In the genomic region with DNA sequence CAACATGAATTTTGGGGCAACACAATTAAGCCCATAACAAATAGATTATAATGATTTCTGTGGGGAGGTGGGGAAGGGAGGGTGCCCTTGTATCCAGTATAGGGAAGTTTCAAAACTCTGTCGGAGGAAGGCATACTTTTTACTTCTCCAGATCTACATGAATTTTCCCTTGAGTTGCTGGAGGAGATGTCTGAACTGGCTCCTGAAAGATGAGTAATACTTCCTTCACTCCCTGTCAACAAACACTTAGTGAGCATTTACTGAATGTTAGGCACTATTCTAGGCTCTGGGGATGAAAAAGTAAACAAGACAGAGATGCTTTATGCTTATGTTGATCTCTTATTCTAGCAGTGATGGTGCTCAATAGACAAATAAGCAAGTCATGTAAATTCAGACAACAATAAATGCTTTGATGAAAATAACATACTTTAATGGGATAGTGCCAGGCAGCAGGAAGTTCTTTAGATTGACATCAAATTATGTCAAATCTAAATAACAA, we compare ENCODE assay signal across 26 cellular contexts.
DNase-seq lines count a peak whose midpoint lies in the region; ATAC-seq, FAIRE-seq and TF ChIP-seq lines count a peak whose summit lies in the region.
"Had no signal": no experiment of that assay in that cellular context is flagged by ENCODE, and none has a peak within 500 bp of the region (broad histone marks: within the 10 kb centered on the region; RNA-seq: fewer than 3 reads in every experiment).

No MANE protein-coding gene starts in this region.

- dilution Hi-C loops in endothelial cell of umbilical vein (cut with MboI; ENCODE audit: extremely low pct_ligation_motif_present, low sequenced_read_pairs): no loop called here

- no CpG with 5 or more reads among the region's 1 CpG for WGBS in mesodermal cell (ENCODE audit: insufficient coverage in 2 of 2), 2 experiments

- POLR2A ChIA-PET in PC-3 (lab: Charles Lee; ENCODE audit: unreplicated experiment) (no interaction called here), endothelial cell of umbilical vein (lab: Charles Lee) (no interaction called here)

- H3K4me3 ChIP-seq in PC-3 (ENCODE audit: low read length) (no peak overlapping the region), endothelial cell of umbilical vein (replicated peaks in 1 of 3; ENCODE audit: insufficient read depth in 1 of 3, low read depth in 1 of 3, low read length in 3 of 3) (no peak overlapping the region), mesodermal cell (ENCODE audit: extremely low read depth, insufficient read depth, low read length, poor library complexity, severe bottlenecking) (no peak overlapping the region)

- H3K4me1 ChIP-seq in PC-3 (ENCODE audit: insufficient read depth, low read length) (no peaks in the 10 kb centered on the region), endothelial cell of umbilical vein (ENCODE audit: control insufficient read depth, extremely low read depth, insufficient read depth, low read length) (no peaks in the 10 kb centered on the region), mesodermal cell (ENCODE audit: control insufficient read depth, insufficient read depth, low read length, poor library complexity, severe bottlenecking) (peaks cover 3% of the 10 kb centered on the region)
- H3K4me1 ChIP-seq: BE2C had no signal

- H2AFZ ChIP-seq in PC-3 (ENCODE audit: low read length) (no peak overlapping the region), endothelial cell of umbilical vein (ENCODE audit: low read depth, low read length) (no peak overlapping the region)

- H4K20me1 ChIP-seq in PC-3 (ENCODE audit: low read length) (no peaks in the 10 kb centered on the region), endothelial cell of umbilical vein (replicated peaks; ENCODE audit: control insufficient read depth, extremely low read depth, insufficient read depth, low read length) (no peaks in the 10 kb centered on the region)

- peaks cover 15% of the 10 kb centered on the region; the same call in 1 of the 2 replicates for H3K27me3 ChIP-seq in PC-3 (ENCODE audit: low read length)
- no peaks in the 10 kb centered on the region for H3K27me3 ChIP-seq in endothelial cell of umbilical vein (ENCODE audit: control insufficient read depth in 2 of 2, insufficient read depth in 2 of 2, low read length in 2 of 2)
- H3K27me3 ChIP-seq: BE2C had no signal

- no peak overlapping the region for H3K9ac ChIP-seq in PC-3 (ENCODE audit: low read length)
- H3K9ac ChIP-seq in endothelial cell of umbilical vein (replicated peaks; ENCODE audit: extremely low read depth, insufficient read depth, low read length): no peak overlapping the region
- H3K9ac ChIP-seq: KMS-11 had no signal

- H3K9me2 ChIP-seq in PC-3 (replicated peaks; ENCODE audit: low read length): no peaks in the 10 kb centered on the region

- H3K9me3 ChIP-seq in PC-3 (ENCODE audit: low read length): no peaks in the 10 kb centered on the region
- no peaks in the 10 kb centered on the region for H3K9me3 ChIP-seq in endothelial cell of umbilical vein (replicated peaks; ENCODE audit: control insufficient read depth, insufficient read depth, low read length)
- no peaks in the 10 kb centered on the region for H3K9me3 ChIP-seq in mesodermal cell (ENCODE audit: control insufficient read depth, low read length)
- H3K9me3 ChIP-seq: BE2C had no signal

- no peaks in the 10 kb centered on the region for H3F3A ChIP-seq in PC-3 (ENCODE audit: low read length, unreplicated experiment)

- ATAC-seq in PC-3 (no peak), HG02973 (IDR thresholded peaks at IDR 0.05; ENCODE audit: unreplicated experiment) (no peak)

- no peaks in the 10 kb centered on the region for H3K9me1 ChIP-seq in endothelial cell of umbilical vein (replicated peaks; ENCODE audit: control insufficient read depth, extremely low read depth, insufficient read depth, low read length)

- TF ChIP-seq CTCF in PC-3 (conservative IDR thresholded peaks at IDR 0.05; ENCODE audit: low read depth, low read length) (no peak), endothelial cell of umbilical vein (IDR thresholded peaks at IDR 0.05; ENCODE audit: extremely low read depth in 1 of 2, insufficient read depth in 1 of 2, low read depth in 1 of 2, low read length in 2 of 2) (no peak)

- BruUV-seq in PC-3 (replicated peaks; lab: Mats Ljungman, UMichigan): no TSS peak
- BruUV-seq in endothelial cell of umbilical vein (replicated peaks; lab: Mats Ljungman, UMichigan): no TSS peak

- H3K4me2 ChIP-seq in PC-3 (ENCODE audit: low read length) (no peak overlapping the region), endothelial cell of umbilical vein (ENCODE audit: insufficient read depth, low read length) (no peak overlapping the region)
- H3K4me2 ChIP-seq: KMS-11 had no signal

- DNase-seq in DMS53 (lab: John Stamatoyannopoulos, UW) (peak; percentile 20), DMS53 treated with DMSO at 0.1 percent for 48 hours (lab: John Stamatoyannopoulos, UW; ENCODE audit: unreplicated experiment) (no peak), PC-3 (peak; percentile 11), endothelial cell of umbilical vein (ENCODE audit: low read depth, low spot score) (no peak), DMS 273 (lab: John Stamatoyannopoulos, UW; ENCODE audit: unreplicated experiment) (no peak)
- no peak for DNase-seq in activated CD4-positive, alpha-beta T cell treated with anti-CD3 and anti-CD28 coated beads, Interleukin-2, amount 50 U/mL, for 1 hour
- DNase-seq: ACHN; BE2C; Calu3; CD8-positive, alpha-beta memory T cell; DMS153; GOT3; HCEC 1CT; NCI-H1048; NCI-H1417; NCI-H1694; NCI-H2029 treated with DMSO at 0.1 percent for 48 hours; NCI-H2171; NCI-H524 treated with DMSO at 0.1 percent for 48 hours; NCI-H774; SHP77 had no signal

- FAIRE-seq in endothelial cell of umbilical vein (lab: Jason Lieb, UNC): peak; percentile 21
- FAIRE-seq: G401.6 had no signal

- CTCF ChIA-PET in PC-3 (lab: Charles Lee): no interaction called here
- CTCF ChIA-PET in endothelial cell of umbilical vein (lab: Charles Lee): no interaction called here

- intact Hi-C loops in PC-3 (cut with micrococcal nuclease): no loop called here
- intact Hi-C loops in endothelial cell of umbilical vein (cut with micrococcal nuclease): no loop called here

- H3K79me2 ChIP-seq in PC-3 (ENCODE audit: low read length) (no peaks in the 10 kb centered on the region), endothelial cell of umbilical vein (ENCODE audit: control insufficient read depth, insufficient read depth, low read length) (no peaks in the 10 kb centered on the region)

- no peak for TF ChIP-seq POLR2A in endothelial cell of umbilical vein (IDR thresholded peaks at IDR 0.05; ENCODE audit: low read depth, low read length)

- no peaks in the 10 kb centered on the region for H3K36me3 ChIP-seq in PC-3 (ENCODE audit: low read depth, low read length)
- H3K36me3 ChIP-seq in endothelial cell of umbilical vein (ENCODE audit: control insufficient read depth in 2 of 2, extremely low read depth in 1 of 2, insufficient read depth in 2 of 2, low read length in 2 of 2): no peaks in the 10 kb centered on the region
- H3K36me3 ChIP-seq in mesodermal cell (ENCODE audit: control insufficient read depth, insufficient read depth, low read length): no peaks in the 10 kb centered on the region
- H3K36me3 ChIP-seq: BE2C had no signal

- no peak overlapping the region for H3K27ac ChIP-seq in PC-3 (ENCODE audit: low read length)
- no peak overlapping the region for H3K27ac ChIP-seq in endothelial cell of umbilical vein (ENCODE audit: insufficient read depth, low read depth, low read length)
- H3K27ac ChIP-seq in mesodermal cell (ENCODE audit: low read depth, low read length, severe bottlenecking): peak overlapping the region; percentile 16
- H3K27ac ChIP-seq: 22Rv1, KMS-11 had no signal

TF ChIP-seq in endothelial cell of umbilical vein, 7 proteins besides CTCF, POLR2A, EP300 and RAD21:
- TF ChIP-seq JUN (IDR thresholded peaks at IDR 0.05; ENCODE audit: borderline replicate concordance, insufficient read depth, insufficient read length, low read depth) (no peak), GATA2 (IDR thresholded peaks at IDR 0.05; ENCODE audit: insufficient read depth, insufficient read length, low read depth, low read length) (no peak), POLR2AphosphoS5 (IDR thresholded peaks at IDR 0.05; ENCODE audit: insufficient read depth, low read depth, low read length) (no peak), MYC (IDR thresholded peaks at IDR 0.05; ENCODE audit: low read depth, low read length) (no peak), FOS (IDR thresholded peaks at IDR 0.05; ENCODE audit: borderline replicate concordance, insufficient read depth, low read length) (no peak), EZH2 (IDR thresholded peaks at IDR 0.05; ENCODE audit: borderline replicate concordance, low read depth, low read length, severe bottlenecking) (no peak)
- TF ChIP-seq, protein P1, sequence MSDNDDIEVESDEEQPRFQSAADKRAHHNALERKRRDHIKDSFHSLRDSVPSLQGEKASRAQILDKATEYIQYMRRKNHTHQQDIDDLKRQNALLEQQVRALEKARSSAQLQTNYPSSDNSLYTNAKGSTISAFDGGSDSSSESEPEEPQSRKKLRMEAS (IDR thresholded peaks at IDR 0.05; ENCODE audit: insufficient read depth, insufficient read length): no peak
TF ChIP-seq in endothelial cell of umbilical vein: peak in this region for 0.

Comparison
In these comparisons a context has a peak if more than half of its experiments do, and no peak if none do; other contexts are left out.
1. DNase-seq: peak in DMS53 (single experiment) and PC-3 (single experiment); none in DMS53 treated with DMSO at 0.1 percent for 48 hours (single experiment), endothelial cell of umbilical vein (single experiment), activated CD4-positive, alpha-beta T cell treated with anti-CD3 and anti-CD28 coated beads, Interleukin-2, amount 50 U/mL, for 1 hour (single experiment) and DMS 273 (single experiment).